20 cellular contexts compared by ENCODE assay signal in the genomic region with DNA sequence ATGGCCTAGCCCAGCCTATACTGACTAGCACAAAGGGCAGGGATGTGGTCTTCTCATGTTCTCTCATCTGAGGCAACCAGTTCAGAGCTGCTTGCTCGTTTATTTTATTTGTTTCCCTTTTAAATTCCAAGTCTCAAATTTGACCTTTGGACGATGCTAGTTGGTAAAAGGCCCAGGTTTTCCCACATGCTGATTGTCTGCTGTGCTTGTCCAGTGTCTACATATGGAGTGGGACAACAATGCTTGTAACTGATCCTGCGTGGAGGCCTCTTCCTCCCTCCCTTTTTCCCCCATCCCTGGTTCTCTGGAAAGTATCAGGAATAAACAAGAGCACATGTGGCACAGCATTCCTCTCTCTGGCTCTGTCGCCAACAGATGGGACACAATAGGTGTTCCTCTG. TPM values are rescaled to one million over a fixed set of nuclear protein-coding genes. Genes with fewer than 3 reads are reported as not detected.
"Had no signal": no experiment of that assay in that cellular context is flagged by ENCODE, and none has a peak within 500 bp of the region (broad histone marks: within the 10 kb centered on the region; RNA-seq: fewer than 3 reads in every experiment).

No MANE protein-coding gene starts in this region.

- H3K9me3 ChIP-seq: gastroesophageal sphincter, heart right ventricle, ovary, thyroid gland had no signal

- H3K27me3 ChIP-seq: gastroesophageal sphincter, ovary, thyroid gland had no signal

- DNase-seq: activated CD4-positive, alpha-beta T cell treated with anti-CD3 and anti-CD28 coated beads, Interleukin-2, amount 10 ng/mL, durations not matched to agents 24 days and 14 days; activated CD4-positive, CD25-positive, alpha-beta regulatory T cell; activated CD8-positive, alpha-beta memory T cell treated with anti-CD3 and anti-CD28 coated beads, Interleukin-2, amount 50 U/mL, for 4 hours; activated CD8-positive, alpha-beta T cell treated with anti-CD3 and anti-CD28 coated beads, Interleukin-2, amount 10 ng/mL, durations not matched to agents 7 days and 5 days; activated gamma-delta T cell treated with Interleukin-2 at 50 U/mL for 16 hours; activated T-cell treated with anti-CD3 and anti-CD28 coated beads, Interleukin-2, amount 50 U/mL, for 48 hours; amygdala; effector CD8-positive, alpha-beta T cell; heart right ventricle; left colon; mammary epithelial cell; naive B cell; ovary; stimulated activated CD4-positive, alpha-beta T cell treated with anti-CD3 and anti-CD28 coated beads, Interleukin-12 subunit alpha, Interleukin-12 subunit beta, amount 100 ng/mL, for 4 hours; stimulated activated CD4-positive, alpha-beta T cell treated with anti-CD3 and anti-CD28 coated beads, Interleukin-2, amount 100 ng/mL, for 24 hours; thyroid gland had no signal

- H3K4me1 ChIP-seq: gastroesophageal sphincter, heart right ventricle had no signal

- H3K36me3 ChIP-seq: gastroesophageal sphincter, heart right ventricle, ovary, thyroid gland had no signal

- H3K4me3 ChIP-seq: coronary artery, gastroesophageal sphincter, heart right ventricle, ovary, thyroid gland had no signal

- H3K27ac ChIP-seq: coronary artery, gastroesophageal sphincter, heart right ventricle, ovary, thyroid gland had no signal

RNA-seq across cellular contexts. Expression of a gene that starts 34.0 kb away (rescaled TPM):
- total RNA-seq: endothelial cell of umbilical vein, fibroblast of lung had no signal
- polyA plus RNA-seq: endothelial cell of umbilical vein had no signal
